25 cellular contexts compared by ENCODE assay signal in genomic region chr5:113617191-113617796, GRCh38.
A peak's percentile ranks its signal among the peaks of the same experiment; 100 is the strongest.
DNase-seq lines count a peak whose midpoint lies in the region; ATAC-seq, FAIRE-seq and TF ChIP-seq lines count a peak whose summit lies in the region.
"Had no signal": no experiment of that assay in that cellular context is flagged by ENCODE, and none has a peak within 500 bp of the region (broad histone marks: within the 10 kb centered on the region; RNA-seq: fewer than 3 reads in every experiment).

No MANE protein-coding gene starts in this region.

- 94 to 96% methylated on average over 33 of the region's 33 CpGs for WGBS in aorta, 2 donors

- H3K27me3 ChIP-seq in aorta (ENCODE audit: control insufficient read depth in 1 of 2, insufficient read depth in 2 of 2, low read length in 1 of 2): no peaks in the 10 kb centered on the region
- H3K27me3 ChIP-seq: BE2C; BLaER1 treated with 17β-estradiol and CSF1 and Interleukin-3, amounts not matched to agents 10 nM and 100 nM had no signal

- no peak overlapping the region for H3K27ac Mint-ChIP-seq in stimulated activated naive CD8-positive, alpha-beta T cell treated with anti-CD3 and anti-CD28 coated beads, Interleukin-15, amount 100 ng/mL, for 72 hours
- H3K27ac Mint-ChIP-seq in activated T-cell treated with anti-CD3 and anti-CD28 coated beads, Interleukin-2, amount 50 U/mL, for 72 hours: no peak overlapping the region
- H3K27ac Mint-ChIP-seq in endothelial cell (ENCODE audit: unreplicated experiment): no peak overlapping the region
- H3K27ac Mint-ChIP-seq: CD14-positive monocyte; CD4-positive, alpha-beta T cell; CD8-positive, alpha-beta memory T cell; H9 had no signal

- no peak overlapping the region for H3K9ac ChIP-seq in kidney (ENCODE audit: low read length in 2 of 2)
- H3K9ac ChIP-seq: BLaER1 treated with 17β-estradiol and CSF1 and Interleukin-3, amounts not matched to agents 10 nM and 100 nM; GM23248 had no signal

- no peak for FAIRE-seq in kidney (lab: Jason Lieb, UNC)
- FAIRE-seq: A549, D721Med, GM12878, GM19239 had no signal

- ATAC-seq in stimulated activated naive CD8-positive, alpha-beta T cell treated with anti-CD3 and anti-CD28 coated beads, Interleukin-15, amount 100 ng/mL, for 72 hours: peak; percentile 45
- ATAC-seq in stimulated activated naive CD8-positive, alpha-beta T cell treated with anti-CD3 and anti-CD28 coated beads, Interleukin-15, Interleukin-2, amounts not matched to agents 100 U/mL and 50 U/mL, for 24 hours: no peak
- ATAC-seq in aorta (ENCODE audit: low FRiP score): peak; percentile 41
- no peak for ATAC-seq in activated T-cell treated with anti-CD3 and anti-CD28 coated beads, Interleukin-2, amount 50 U/mL, for 72 hours (replicated peaks in 1 of 2)
- ATAC-seq: A549, GM12878, HCT116 had no signal

- no peak overlapping the region for H3K4me3 ChIP-seq in kidney (ENCODE audit: low read length in 2 of 2)
- no peak overlapping the region for H3K4me3 ChIP-seq in aorta (ENCODE audit: low read length in 2 of 2)
- H3K4me3 ChIP-seq: A549; BLaER1 treated with 17β-estradiol and CSF1 and Interleukin-3, amounts not matched to agents 10 nM and 100 nM; GM12878; GM23248 had no signal

- H3K4me1 ChIP-seq in kidney (ENCODE audit: control insufficient read depth in 1 of 2, insufficient read depth in 1 of 2, low read depth in 1 of 2, low read length in 2 of 2) (no peaks in the 10 kb centered on the region), aorta (ENCODE audit: control insufficient read depth in 1 of 2, insufficient read depth in 2 of 2, low read length in 2 of 2) (no peaks in the 10 kb centered on the region)
- H3K4me1 ChIP-seq: A549, BE2C had no signal

- H3K9me3 ChIP-seq in kidney (ENCODE audit: control insufficient read depth in 1 of 2, low read length in 2 of 2) (no peaks in the 10 kb centered on the region), aorta (ENCODE audit: control insufficient read depth, low read length) (no peaks in the 10 kb centered on the region)
- H3K9me3 ChIP-seq: A549, BE2C had no signal

- H3K27me3 Mint-ChIP-seq in stimulated activated naive CD8-positive, alpha-beta T cell treated with anti-CD3 and anti-CD28 coated beads, Interleukin-15, amount 100 ng/mL, for 72 hours: peaks cover 18% of the 10 kb centered on the region
- H3K27me3 Mint-ChIP-seq in activated T-cell treated with anti-CD3 and anti-CD28 coated beads, Interleukin-2, amount 50 U/mL, for 72 hours (ENCODE audit: low read depth): peaks cover 15% of the 10 kb centered on the region
- H3K27me3 Mint-ChIP-seq in endothelial cell (ENCODE audit: unreplicated experiment): peaks cover 5% of the 10 kb centered on the region

- H3K36me3 ChIP-seq in kidney (ENCODE audit: control insufficient read depth in 1 of 2, insufficient read depth in 2 of 2, low read length in 2 of 2): no peaks in the 10 kb centered on the region
- H3K36me3 ChIP-seq in aorta (ENCODE audit: control insufficient read depth in 1 of 2, insufficient read depth in 2 of 2, low read length in 1 of 2): no peaks in the 10 kb centered on the region
- H3K36me3 ChIP-seq: BE2C; BLaER1 treated with 17β-estradiol and CSF1 and Interleukin-3, amounts not matched to agents 10 nM and 100 nM had no signal

- intact Hi-C loops in kidney (cut with DNase I) (no loop called here), aorta (cut with DNase I) (loop anchor here (5.0 to 10.0 kb wide), 3 partner anchors 1178 to 1458 kb away; no protein-coding TSS in a partner anchor)

- H3K27ac ChIP-seq in kidney (ENCODE audit: low read depth in 2 of 2, low read length in 2 of 2) (no peak overlapping the region), aorta (ENCODE audit: low read depth in 1 of 2, low read length in 2 of 2) (no peak overlapping the region)
- H3K27ac ChIP-seq: A549; BLaER1 treated with 17β-estradiol and CSF1 and Interleukin-3, amounts not matched to agents 10 nM and 100 nM; GM23248 had no signal

- TF ChIP-seq CTCF in kidney (IDR thresholded peaks at IDR 0.05; ENCODE audit: borderline replicate concordance, extremely low read depth, insufficient read depth): no peak
- no peak for TF ChIP-seq CTCF in endothelial cell (IDR thresholded peaks at IDR 0.05; ENCODE audit: unreplicated experiment)

- H3K4me3 Mint-ChIP-seq in stimulated activated naive CD8-positive, alpha-beta T cell treated with anti-CD3 and anti-CD28 coated beads, Interleukin-15, amount 100 ng/mL, for 72 hours: no peak overlapping the region
- no peak overlapping the region for H3K4me3 Mint-ChIP-seq in activated T-cell treated with anti-CD3 and anti-CD28 coated beads, Interleukin-2, amount 50 U/mL, for 72 hours
- no peak overlapping the region for H3K4me3 Mint-ChIP-seq in endothelial cell (ENCODE audit: unreplicated experiment)
- H3K4me3 Mint-ChIP-seq: CD14-positive monocyte; CD4-positive, alpha-beta T cell; CD8-positive, alpha-beta memory T cell; H9 had no signal

- H3K4me1 Mint-ChIP-seq in stimulated activated naive CD8-positive, alpha-beta T cell treated with anti-CD3 and anti-CD28 coated beads, Interleukin-15, amount 100 ng/mL, for 72 hours: no peaks in the 10 kb centered on the region
- H3K4me1 Mint-ChIP-seq in activated T-cell treated with anti-CD3 and anti-CD28 coated beads, Interleukin-2, amount 50 U/mL, for 72 hours (ENCODE audit: low read depth): no peaks in the 10 kb centered on the region
- H3K4me1 Mint-ChIP-seq in endothelial cell (ENCODE audit: unreplicated experiment): no peaks in the 10 kb centered on the region
- H3K4me1 Mint-ChIP-seq: CD14-positive monocyte; CD8-positive, alpha-beta memory T cell had no signal

- DNase-seq in stimulated activated naive CD8-positive, alpha-beta T cell treated with anti-CD3 and anti-CD28 coated beads, Interleukin-15, amount 100 ng/mL, for 72 hours: no peak
- no peak for DNase-seq in stimulated activated naive CD8-positive, alpha-beta T cell treated with anti-CD3 and anti-CD28 coated beads, Interleukin-15, Interleukin-2, amounts not matched to agents 100 U/mL and 50 U/mL, for 24 hours
- peak; percentile 65 for DNase-seq in kidney
- DNase-seq in aorta: no peak
- no peak for DNase-seq in activated T-cell treated with anti-CD3 and anti-CD28 coated beads, Interleukin-2, amount 50 U/mL, for 72 hours
- no peak for DNase-seq in endothelial cell (ENCODE audit: low spot score)
- DNase-seq: 8988T; ACHN; AML-193; BE2C; CD4-positive, alpha-beta T cell; CD8-positive, alpha-beta memory T cell; DMS 273 treated with DMSO at 0.1 percent for 48 hours; DMS79; EL; GDM1; GM23248; H9 had no signal

- no peaks in the 10 kb centered on the region for H3K9me3 Mint-ChIP-seq in stimulated activated naive CD8-positive, alpha-beta T cell treated with anti-CD3 and anti-CD28 coated beads, Interleukin-15, amount 100 ng/mL, for 72 hours
- H3K9me3 Mint-ChIP-seq in activated T-cell treated with anti-CD3 and anti-CD28 coated beads, Interleukin-2, amount 50 U/mL, for 72 hours: no peaks in the 10 kb centered on the region
- no peaks in the 10 kb centered on the region for H3K9me3 Mint-ChIP-seq in endothelial cell (ENCODE audit: unreplicated experiment)
- H3K9me3 Mint-ChIP-seq: CD4-positive, alpha-beta T cell; CD8-positive, alpha-beta memory T cell had no signal

- no peaks in the 10 kb centered on the region for H3K36me3 Mint-ChIP-seq in activated T-cell treated with anti-CD3 and anti-CD28 coated beads, Interleukin-2, amount 50 U/mL, for 72 hours (ENCODE audit: insufficient read depth in 2 of 2)
- H3K36me3 Mint-ChIP-seq in endothelial cell (ENCODE audit: low read depth, unreplicated experiment): no peaks in the 10 kb centered on the region
- H3K36me3 Mint-ChIP-seq: CD14-positive monocyte; CD8-positive, alpha-beta memory T cell had no signal

Comparison
In these comparisons a context has a peak if more than half of its experiments do, and no peak if none do; other contexts are left out.
1. ATAC-seq: peak in stimulated activated naive CD8-positive, alpha-beta T cell treated with anti-CD3 and anti-CD28 coated beads, Interleukin-15, amount 100 ng/mL, for 72 hours (single experiment) and aorta (single experiment); none in stimulated activated naive CD8-positive, alpha-beta T cell treated with anti-CD3 and anti-CD28 coated beads, Interleukin-15, Interleukin-2, amounts not matched to agents 100 U/mL and 50 U/mL, for 24 hours (single experiment) and activated T-cell treated with anti-CD3 and anti-CD28 coated beads, Interleukin-2, amount 50 U/mL, for 72 hours (0 of 2).